ENCODE assay signal across 12 cellular contexts in the genomic region with DNA sequence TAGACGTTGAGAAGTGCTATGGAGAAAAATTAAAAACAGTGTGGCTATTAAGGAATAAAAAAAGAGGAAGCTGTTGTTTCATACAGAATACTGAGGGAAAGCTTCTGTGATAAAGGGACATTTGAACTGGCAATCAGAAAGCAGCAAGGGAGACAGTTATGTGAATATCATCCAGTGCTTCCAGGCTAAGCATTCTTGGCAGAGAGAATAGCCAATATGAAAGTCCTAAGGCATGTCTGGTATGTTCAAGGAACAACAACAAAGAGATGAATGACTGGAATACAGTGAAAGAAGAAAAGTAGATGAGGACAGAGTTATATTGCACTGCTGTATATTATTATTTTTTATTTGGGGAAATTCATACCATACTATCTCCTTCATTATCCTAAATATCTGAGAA. TPM values are rescaled to one million over a fixed set of nuclear protein-coding genes. Genes with fewer than 3 reads are reported as not detected.
DNase-seq lines count a peak whose midpoint lies in the region; ATAC-seq and TF ChIP-seq lines count a peak whose summit lies in the region.
"Had no signal": no experiment of that assay in that cellular context is flagged by ENCODE, and none has a peak within 500 bp of the region (broad histone marks: within the 10 kb centered on the region; RNA-seq: fewer than 3 reads in every experiment).

No MANE protein-coding gene starts in this region.

- no peaks in the 10 kb centered on the region for H3K27me3 Mint-ChIP-seq in activated CD8-positive, alpha-beta T cell treated with anti-CD3 and anti-CD28 coated beads, Interleukin-2, amount 10 ng/mL, durations not matched to agents 7 days and 5 days (ENCODE audit: low read depth)
- no peaks in the 10 kb centered on the region for H3K27me3 Mint-ChIP-seq in activated CD4-positive, alpha-beta T cell treated with anti-CD3 and anti-CD28 coated beads, Interleukin-2, amount 10 ng/mL, durations not matched to agents 7 days and 5 days

- no peak overlapping the region for H2AFZ ChIP-seq in SK-N-SH (ENCODE audit: low read depth)

- H3K4me1 Mint-ChIP-seq in activated CD8-positive, alpha-beta T cell treated with anti-CD3 and anti-CD28 coated beads, Interleukin-2, amount 10 ng/mL, durations not matched to agents 7 days and 5 days (ENCODE audit: low read depth), result peaks cover 29% of the 10 kb centered on the region
- H3K4me1 Mint-ChIP-seq in activated CD4-positive, alpha-beta T cell treated with anti-CD3 and anti-CD28 coated beads, Interleukin-2, amount 10 ng/mL, durations not matched to agents 7 days and 5 days, result peaks cover 12% of the 10 kb centered on the region

- peaks cover 56% of the 10 kb centered on the region for H3K36me3 Mint-ChIP-seq in activated CD8-positive, alpha-beta T cell treated with anti-CD3 and anti-CD28 coated beads, Interleukin-2, amount 10 ng/mL, durations not matched to agents 7 days and 5 days (ENCODE audit: low read depth)
- H3K36me3 Mint-ChIP-seq in activated CD4-positive, alpha-beta T cell treated with anti-CD3 and anti-CD28 coated beads, Interleukin-2, amount 10 ng/mL, durations not matched to agents 7 days and 5 days (ENCODE audit: low read depth), result peaks cover 55% of the 10 kb centered on the region

- CTCF ChIA-PET in SK-N-SH (lab: Yijun Ruan, JAX), result no interaction called here
- CTCF ChIA-PET in activated CD8-positive, alpha-beta T cell treated with anti-CD3 and anti-CD28 coated beads, Interleukin-2, amount 10 ng/mL, durations not matched to agents 7 days and 5 days (lab: Charles Lee), result no interaction called here
- CTCF ChIA-PET in activated CD4-positive, alpha-beta T cell treated with anti-CD3 and anti-CD28 coated beads, Interleukin-2, amount 10 ng/mL, durations not matched to agents 7 days and 5 days (lab: Charles Lee), result no interaction called here

- peaks cover 35 to 50% of the 10 kb centered on the region in 2 experiments for H3K36me3 ChIP-seq in SK-N-SH (replicated peaks in 1 of 2; ENCODE audit: control insufficient read depth in 1 of 2, insufficient read depth in 2 of 2, low read length in 1 of 2)
- peaks cover 10% of the 10 kb centered on the region for H3K36me3 ChIP-seq in neutrophil

- peaks cover 23% of the 10 kb centered on the region for H4K20me1 ChIP-seq in SK-N-SH (ENCODE audit: insufficient read depth)

- H3K27me3 ChIP-seq in SK-N-SH (ENCODE audit: insufficient read depth) (no peaks in the 10 kb centered on the region), neutrophil (no peaks in the 10 kb centered on the region)
- H3K27me3 ChIP-seq: SJCRH30 had no signal

- peaks cover 20% of the 10 kb centered on the region for H3F3A ChIP-seq in SK-N-SH (replicated peaks; ENCODE audit: insufficient read depth)

- peaks cover 12% of the 10 kb centered on the region for H3K9me3 Mint-ChIP-seq in activated CD8-positive, alpha-beta T cell treated with anti-CD3 and anti-CD28 coated beads, Interleukin-2, amount 10 ng/mL, durations not matched to agents 7 days and 5 days (ENCODE audit: insufficient read depth)
- peaks cover 4% of the 10 kb centered on the region for H3K9me3 Mint-ChIP-seq in activated CD4-positive, alpha-beta T cell treated with anti-CD3 and anti-CD28 coated beads, Interleukin-2, amount 10 ng/mL, durations not matched to agents 7 days and 5 days

- H3K9me3 ChIP-seq in SK-N-SH (peaks cover 10% of the 10 kb centered on the region), neutrophil (no peaks in the 10 kb centered on the region)
- H3K9me3 ChIP-seq: SJCRH30 had no signal

- H3K27ac ChIP-seq in SK-N-SH (ENCODE audit: low read depth in 2 of 2, low read length in 1 of 2) (peak overlapping the region; percentile 57 to 75; a peak in 3 of 4 replicates), neutrophil (peak overlapping the region; percentile 26)
- H3K27ac ChIP-seq: epithelial cell of prostate, SJCRH30 had no signal

- H3K4me1 ChIP-seq in SK-N-SH (ENCODE audit: control insufficient read depth in 1 of 2, insufficient read depth in 2 of 2, low read depth in 1 of 2, low read length in 1 of 2), result peaks cover 0 to 6% of the 10 kb centered on the region in 2 experiments; a peak in 2 of 4 replicates
- H3K4me1 ChIP-seq in neutrophil (ENCODE audit: control insufficient read depth in 1 of 2, insufficient read depth in 1 of 2, low read depth in 1 of 2, low read length in 1 of 2), result peaks cover 0 to 6% of the 10 kb centered on the region in 2 experiments

- H3K4me2 ChIP-seq in SK-N-SH, result peak overlapping the region; percentile 27; the same call in 1 of the 2 replicates

- no peak overlapping the region for H3K27ac Mint-ChIP-seq in activated CD8-positive, alpha-beta T cell treated with anti-CD3 and anti-CD28 coated beads, Interleukin-2, amount 10 ng/mL, durations not matched to agents 7 days and 5 days
- no peak overlapping the region for H3K27ac Mint-ChIP-seq in activated CD4-positive, alpha-beta T cell treated with anti-CD3 and anti-CD28 coated beads, Interleukin-2, amount 10 ng/mL, durations not matched to agents 7 days and 5 days

- DNase-seq in EH (ENCODE audit: low read depth) (peak; percentile 85), SK-N-SH (no peak), fibroblast of villous mesenchyme (ENCODE audit: low read depth) (peak; percentile 39)
- no peak for DNase-seq in activated CD8-positive, alpha-beta T cell treated with anti-CD3 and anti-CD28 coated beads, Interleukin-2, amount 10 ng/mL, durations not matched to agents 7 days and 5 days
- DNase-seq in activated CD4-positive, alpha-beta T cell treated with anti-CD3 and anti-CD28 coated beads, Interleukin-2, amount 10 ng/mL, durations not matched to agents 7 days and 5 days, result no peak
- DNase-seq: DMS53, NCI-H1105 had no signal

- H3K4me3 ChIP-seq in SK-N-SH (ENCODE audit: low read depth in 2 of 2, low read length in 1 of 2), result no peak overlapping the region
- no peak overlapping the region for H3K4me3 ChIP-seq in fibroblast of villous mesenchyme (ENCODE audit: low read depth, low read length)
- H3K4me3 ChIP-seq in neutrophil (ENCODE audit: low read depth in 1 of 2, low read length in 1 of 2), result no peak overlapping the region
- H3K4me3 ChIP-seq: SJCRH30 had no signal

- 78% methylated on average over 1 of the region's 1 CpG for whole genome bisulfite sequencing in SK-N-SH (ENCODE audit: low lambda C conversion rate)

- no peak for TF ChIP-seq CTCF in SK-N-SH (IDR thresholded peaks at IDR 0.05)
- no peak for TF ChIP-seq CTCF in fibroblast of villous mesenchyme (IDR thresholded peaks at IDR 0.05; ENCODE audit: insufficient read depth, low read depth, low read length)
- no peak for TF ChIP-seq CTCF in neutrophil (IDR thresholded peaks at IDR 0.05)

- no peak overlapping the region for H3K9ac ChIP-seq in SK-N-SH

- H3K9me2 ChIP-seq in SK-N-SH, result no peaks in the 10 kb centered on the region; the same call in 1 of the 2 replicates

- TF ChIP-seq EP300 in SK-N-SH (IDR thresholded peaks at IDR 0.05; ENCODE audit: borderline replicate concordance in 1 of 2, low read depth in 1 of 2, low read length in 1 of 2), result no peak; a peak in 1 of 4 replicates

- ATAC-seq in GM21825 (IDR thresholded peaks at IDR 0.05; ENCODE audit: unreplicated experiment) (no peak), GM21576 (IDR thresholded peaks at IDR 0.05; ENCODE audit: unreplicated experiment) (no peak)
- no peak for ATAC-seq in activated CD8-positive, alpha-beta T cell treated with anti-CD3 and anti-CD28 coated beads, Interleukin-2, amount 10 ng/mL, durations not matched to agents 7 days and 5 days

- peaks cover 95% of the 10 kb centered on the region for H3K79me2 ChIP-seq in SK-N-SH (ENCODE audit: insufficient read depth)

- no peak overlapping the region for H3K4me3 Mint-ChIP-seq in activated CD8-positive, alpha-beta T cell treated with anti-CD3 and anti-CD28 coated beads, Interleukin-2, amount 10 ng/mL, durations not matched to agents 7 days and 5 days
- no peak overlapping the region for H3K4me3 Mint-ChIP-seq in activated CD4-positive, alpha-beta T cell treated with anti-CD3 and anti-CD28 coated beads, Interleukin-2, amount 10 ng/mL, durations not matched to agents 7 days and 5 days

- no peak for TF ChIP-seq RAD21 in SK-N-SH (IDR thresholded peaks at IDR 0.05; ENCODE audit: low read length)

- POLR2A ChIA-PET in SK-N-SH (lab: Yijun Ruan, JAX), result no interaction called here
- POLR2A ChIA-PET in activated CD8-positive, alpha-beta T cell treated with anti-CD3 and anti-CD28 coated beads, Interleukin-2, amount 10 ng/mL, durations not matched to agents 7 days and 5 days (lab: Charles Lee), result no interaction called here
- POLR2A ChIA-PET in activated CD4-positive, alpha-beta T cell treated with anti-CD3 and anti-CD28 coated beads, Interleukin-2, amount 10 ng/mL, durations not matched to agents 7 days and 5 days (lab: Charles Lee), result no interaction called here

TF ChIP-seq in SK-N-SH, 30 proteins besides CTCF, POLR2A, EP300 and RAD21:
- TF ChIP-seq NFIC (IDR thresholded peaks at IDR 0.05; ENCODE audit: borderline replicate concordance), result peak; percentile 77
- TF ChIP-seq JUND (IDR thresholded peaks at IDR 0.05), result no peak
- peak; percentile 29; the same call in 1 of the 2 replicates for TF ChIP-seq TCF12 (IDR thresholded peaks at IDR 0.05)
- TF ChIP-seq FOXM1 (IDR thresholded peaks at IDR 0.05; ENCODE audit: low read depth), result no peak
- TF ChIP-seq, protein P1, sequence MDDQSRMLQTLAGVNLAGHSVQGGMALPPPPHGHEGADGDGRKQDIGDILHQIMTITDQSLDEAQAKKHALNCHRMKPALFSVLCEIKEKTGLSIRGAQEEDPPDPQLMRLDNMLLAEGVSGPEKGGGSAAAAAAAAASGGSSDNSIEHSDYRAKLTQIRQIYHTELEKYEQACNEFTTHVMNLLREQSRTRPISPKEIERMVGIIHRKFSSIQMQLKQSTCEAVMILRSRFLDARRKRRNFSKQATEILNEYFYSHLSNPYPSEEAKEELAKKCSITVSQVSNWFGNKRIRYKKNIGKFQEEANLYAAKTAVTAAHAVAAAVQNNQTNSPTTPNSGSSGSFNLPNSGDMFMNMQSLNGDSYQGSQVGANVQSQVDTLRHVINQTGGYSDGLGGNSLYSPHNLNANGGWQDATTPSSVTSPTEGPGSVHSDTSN (IDR thresholded peaks at IDR 0.05), result peak; percentile 27
TF ChIP-seq in SK-N-SH: peak in this region for 3.

RNA-seq across cellular contexts. Expression of a gene that starts 23.9 kb away (rescaled TPM):
- polyA plus RNA-seq in SK-N-SH (2012; rRNA removed), result 26.1 and 32.3 TPM in 2 replicates
- 29.8 and 33.2 TPM in 2 replicates for polyA plus RNA-seq in SK-N-SH (2012; cell fraction: cytosol; rRNA removed)
- polyA plus RNA-seq in SK-N-SH (2012; cell fraction: nucleus; rRNA removed), result 34.5 and 54.7 TPM in 2 replicates
- 114 and 186 TPM in 2 replicates for total RNA-seq in fibroblast of villous mesenchyme
- total RNA-seq in activated CD8-positive, alpha-beta T cell treated with anti-CD3 and anti-CD28 coated beads, Interleukin-2, amount 10 ng/mL, durations not matched to agents 7 days and 5 days, result 100 to 1,000 TPM; 131 to 134 TPM
- total RNA-seq in activated CD4-positive, alpha-beta T cell treated with anti-CD3 and anti-CD28 coated beads, Interleukin-2, amount 10 ng/mL, durations not matched to agents 7 days and 5 days, result 100 to 1,000 TPM; 134 to 140 TPM

Comparison
In these comparisons a context has a peak if more than half of its experiments do, and no peak if none do; other contexts are left out.
1. DNase-seq: peak in EH (single experiment) and fibroblast of villous mesenchyme (single experiment); none in SK-N-SH (single experiment), activated CD8-positive, alpha-beta T cell treated with anti-CD3 and anti-CD28 coated beads, Interleukin-2, amount 10 ng/mL, durations not matched to agents 7 days and 5 days (single experiment) and activated CD4-positive, alpha-beta T cell treated with anti-CD3 and anti-CD28 coated beads, Interleukin-2, amount 10 ng/mL, durations not matched to agents 7 days and 5 days (single experiment).